9 cellular contexts compared by ENCODE assay signal in genomic region chr2:43519711-43520221, GRCh38.
DNase-seq lines count a peak whose midpoint lies in the region; ATAC-seq, FAIRE-seq and TF ChIP-seq lines count a peak whose summit lies in the region.
"Had no signal": no experiment of that assay in that cellular context is flagged by ENCODE, and none has a peak within 500 bp of the region (broad histone marks: within the 10 kb centered on the region; RNA-seq: fewer than 3 reads in every experiment).

No MANE protein-coding gene starts in this region.

- no peak for TF ChIP-seq POLR2A in upper lobe of left lung (IDR thresholded peaks at IDR 0.05)

- H3K9me3 ChIP-seq in ascending aorta (no peaks in the 10 kb centered on the region), kidney (ENCODE audit: control insufficient read depth in 1 of 2, low read length in 2 of 2) (no peaks in the 10 kb centered on the region), upper lobe of left lung (no peaks in the 10 kb centered on the region)

- no peak for FAIRE-seq in kidney (lab: Jason Lieb, UNC)

- DNase-seq in activated CD4-positive, alpha-beta T cell treated with anti-CD3 and anti-CD28 coated beads, Interleukin-2, amount 10 ng/mL, durations not matched to agents 24 days and 14 days, result no peak
- DNase-seq in activated CD4-positive, alpha-beta T cell treated with anti-CD3 and anti-CD28 coated beads for 1 hour, result no peak
- DNase-seq in ascending aorta (ENCODE audit: low spot score in 2 of 2) (no peak), kidney (peak; percentile 60), upper lobe of left lung (no peak), midbrain (lab: John Stamatoyannopoulos, UW) (no peak)
- DNase-seq in activated T-helper 2 cell treated with anti-CD3 and anti-CD28 coated beads, Interferon-gamma antibody, Interleukin-2, Interleukin-4, amounts not matched to agents 10 μg/mL and 5 μg/mL and 100 μg/mL, durations not matched to agents 14 hours and 24 hours and 36 hours (ENCODE audit: low spot score), result no peak
- no peak for DNase-seq in activated effector memory CD4-positive, alpha-beta T cell treated with Interleukin-2 at 50 U/mL for 16 hours
- DNase-seq: DMS153 had no signal

- peaks cover 8% of the 10 kb centered on the region for H3K9me3 Mint-ChIP-seq in activated CD4-positive, alpha-beta T cell treated with anti-CD3 and anti-CD28 coated beads, Interleukin-2, amount 10 ng/mL, durations not matched to agents 24 days and 14 days
- peaks cover 1% of the 10 kb centered on the region for H3K9me3 Mint-ChIP-seq in activated T-helper 2 cell treated with anti-CD3 and anti-CD28 coated beads, Interferon-gamma antibody, Interleukin-2, Interleukin-4, amounts not matched to agents 10 μg/mL and 5 μg/mL and 100 μg/mL, durations not matched to agents 14 hours and 24 hours and 36 hours

- H3K27ac ChIP-seq in ascending aorta (peak overlapping the region; percentile 86 to 87), kidney (ENCODE audit: low read depth in 2 of 2, low read length in 2 of 2) (peak overlapping the region; percentile 9 to 65), upper lobe of left lung (peak overlapping the region; percentile 73 to 80 (median 77))

- H3K27me3 ChIP-seq in ascending aorta, result no peaks in the 10 kb centered on the region
- H3K27me3 ChIP-seq in upper lobe of left lung, result no peaks in the 10 kb centered on the region

- no peak for TF ChIP-seq EP300 in upper lobe of left lung (IDR thresholded peaks at IDR 0.05)

- WGBS in upper lobe of left lung, 2 donors, result 25 to 40% methylated on average over 2 of the region's 2 CpGs

- peaks cover 18% of the 10 kb centered on the region for H3K36me3 Mint-ChIP-seq in activated CD4-positive, alpha-beta T cell treated with anti-CD3 and anti-CD28 coated beads, Interleukin-2, amount 10 ng/mL, durations not matched to agents 24 days and 14 days (ENCODE audit: low read depth)
- H3K36me3 Mint-ChIP-seq in activated T-helper 2 cell treated with anti-CD3 and anti-CD28 coated beads, Interferon-gamma antibody, Interleukin-2, Interleukin-4, amounts not matched to agents 10 μg/mL and 5 μg/mL and 100 μg/mL, durations not matched to agents 14 hours and 24 hours and 36 hours (ENCODE audit: low read depth), result peaks cover 19% of the 10 kb centered on the region

- H3K36me3 ChIP-seq in ascending aorta, result no peaks in the 10 kb centered on the region
- no peaks in the 10 kb centered on the region for H3K36me3 ChIP-seq in kidney (ENCODE audit: control insufficient read depth in 1 of 2, insufficient read depth in 2 of 2, low read length in 2 of 2)
- H3K36me3 ChIP-seq in upper lobe of left lung, result no peaks in the 10 kb centered on the region

- TF ChIP-seq CTCF in ascending aorta (IDR thresholded peaks at IDR 0.05) (no peak), kidney (IDR thresholded peaks at IDR 0.05; ENCODE audit: borderline replicate concordance, extremely low read depth, insufficient read depth) (no peak), upper lobe of left lung (IDR thresholded peaks at IDR 0.05) (no peak)

- H3K27me3 Mint-ChIP-seq in activated CD4-positive, alpha-beta T cell treated with anti-CD3 and anti-CD28 coated beads, Interleukin-2, amount 10 ng/mL, durations not matched to agents 24 days and 14 days, result no peaks in the 10 kb centered on the region
- no peaks in the 10 kb centered on the region for H3K27me3 Mint-ChIP-seq in activated T-helper 2 cell treated with anti-CD3 and anti-CD28 coated beads, Interferon-gamma antibody, Interleukin-2, Interleukin-4, amounts not matched to agents 10 μg/mL and 5 μg/mL and 100 μg/mL, durations not matched to agents 14 hours and 24 hours and 36 hours (ENCODE audit: low read depth)

- peaks cover 10 to 65% of the 10 kb centered on the region in 2 donors for H3K4me1 ChIP-seq in ascending aorta
- peaks cover 7 to 18% of the 10 kb centered on the region in 2 donors for H3K4me1 ChIP-seq in kidney (ENCODE audit: control insufficient read depth in 1 of 2, insufficient read depth in 1 of 2, low read depth in 1 of 2, low read length in 2 of 2)
- peaks cover 40 to 52% (median 45%) of the 10 kb centered on the region in 4 donors for H3K4me1 ChIP-seq in upper lobe of left lung

- ATAC-seq in upper lobe of left lung (ENCODE audit: low FRiP score in 2 of 2), result peak; percentile 61 to 77

- H3K4me3 ChIP-seq in ascending aorta (no peak overlapping the region), kidney (ENCODE audit: low read length in 2 of 2) (no peak overlapping the region), upper lobe of left lung (no peak overlapping the region)

- intact Hi-C loops in activated CD4-positive, alpha-beta T cell treated with anti-CD3 and anti-CD28 coated beads, Interleukin-2, amount 10 ng/mL, durations not matched to agents 24 days and 14 days (cut with micrococcal nuclease), result loop anchor here (5.0 kb wide), 1 partner anchor 38 kb away; no protein-coding TSS in a partner anchor
- intact Hi-C loops in ascending aorta (cut with DNase I), result loop anchor here (2.0 kb wide), 1 partner anchor 21 kb away; no protein-coding TSS in a partner anchor
- intact Hi-C loops in kidney (cut with DNase I), result no loop called here
- intact Hi-C loops in activated T-helper 2 cell treated with anti-CD3 and anti-CD28 coated beads, Interferon-gamma antibody, Interleukin-2, Interleukin-4, amounts not matched to agents 10 μg/mL and 5 μg/mL and 100 μg/mL, durations not matched to agents 14 hours and 24 hours and 36 hours (cut with micrococcal nuclease), result no loop called here

- H3K9ac ChIP-seq in kidney (ENCODE audit: low read length in 2 of 2), result no peak overlapping the region

- peaks cover 14% of the 10 kb centered on the region for H3K4me1 Mint-ChIP-seq in activated CD4-positive, alpha-beta T cell treated with anti-CD3 and anti-CD28 coated beads, Interleukin-2, amount 10 ng/mL, durations not matched to agents 24 days and 14 days
- H3K4me1 Mint-ChIP-seq in activated T-helper 2 cell treated with anti-CD3 and anti-CD28 coated beads, Interferon-gamma antibody, Interleukin-2, Interleukin-4, amounts not matched to agents 10 μg/mL and 5 μg/mL and 100 μg/mL, durations not matched to agents 14 hours and 24 hours and 36 hours (ENCODE audit: low read depth), result peaks cover 21% of the 10 kb centered on the region

- H3K4me3 Mint-ChIP-seq in activated CD4-positive, alpha-beta T cell treated with anti-CD3 and anti-CD28 coated beads, Interleukin-2, amount 10 ng/mL, durations not matched to agents 24 days and 14 days, result no peak overlapping the region
- no peak overlapping the region for H3K4me3 Mint-ChIP-seq in activated T-helper 2 cell treated with anti-CD3 and anti-CD28 coated beads, Interferon-gamma antibody, Interleukin-2, Interleukin-4, amounts not matched to agents 10 μg/mL and 5 μg/mL and 100 μg/mL, durations not matched to agents 14 hours and 24 hours and 36 hours (ENCODE audit: low read depth)

- H3K27ac Mint-ChIP-seq in activated CD4-positive, alpha-beta T cell treated with anti-CD3 and anti-CD28 coated beads, Interleukin-2, amount 10 ng/mL, durations not matched to agents 24 days and 14 days, result peak overlapping the region; percentile 45
- H3K27ac Mint-ChIP-seq in activated T-helper 2 cell treated with anti-CD3 and anti-CD28 coated beads, Interferon-gamma antibody, Interleukin-2, Interleukin-4, amounts not matched to agents 10 μg/mL and 5 μg/mL and 100 μg/mL, durations not matched to agents 14 hours and 24 hours and 36 hours, result no peak overlapping the region

Comparison
In these comparisons a context has a peak if more than half of its experiments do, and no peak if none do; other contexts are left out.
1. intact Hi-C loops: an anchor here in activated CD4-positive, alpha-beta T cell treated with anti-CD3 and anti-CD28 coated beads, Interleukin-2, amount 10 ng/mL, durations not matched to agents 24 days and 14 days (5.0 kb wide) and ascending aorta (2.0 kb wide); none called in kidney and activated T-helper 2 cell treated with anti-CD3 and anti-CD28 coated beads, Interferon-gamma antibody, Interleukin-2, Interleukin-4, amounts not matched to agents 10 μg/mL and 5 μg/mL and 100 μg/mL, durations not matched to agents 14 hours and 24 hours and 36 hours.